Comparison of ENCODE assay signal across 1 cellular context in genomic region chr4:150662686-150663085, GRCh38.
TF ChIP-seq lines count a peak whose summit lies in the region.

No MANE protein-coding gene starts in this region.

TF ChIP-seq in GM23338, 12 proteins besides CTCF, POLR2A, EP300 and RAD21 (continued from another document):
- TF ChIP-seq REST (IDR thresholded peaks at IDR 0.05; ENCODE audit: unreplicated experiment): no peak
- TF ChIP-seq ETS1 (IDR thresholded peaks at IDR 0.05): no peak
- no peak for TF ChIP-seq NANOG (IDR thresholded peaks at IDR 0.05; ENCODE audit: borderline replicate concordance)
- TF ChIP-seq ZNF462 (CRISPR knock-in tag; IDR thresholded peaks at IDR 0.05): no peak
- TF ChIP-seq STAT1 (IDR thresholded peaks at IDR 0.05; ENCODE audit: unreplicated experiment): no peak
- TF ChIP-seq JUNB (IDR thresholded peaks at IDR 0.05; ENCODE audit: unreplicated experiment): no peak
- no peak for TF ChIP-seq EZH2phosphoT487 (IDR thresholded peaks at IDR 0.05; ENCODE audit: unreplicated experiment)
- no peak for TF ChIP-seq CREB1 (CRISPR knock-in tag; IDR thresholded peaks at IDR 0.05; ENCODE audit: low read depth)
TF ChIP-seq in GM23338: peak in this region for 0.
